Comparison of ENCODE assay signal across 15 cellular contexts in the genomic region with DNA sequence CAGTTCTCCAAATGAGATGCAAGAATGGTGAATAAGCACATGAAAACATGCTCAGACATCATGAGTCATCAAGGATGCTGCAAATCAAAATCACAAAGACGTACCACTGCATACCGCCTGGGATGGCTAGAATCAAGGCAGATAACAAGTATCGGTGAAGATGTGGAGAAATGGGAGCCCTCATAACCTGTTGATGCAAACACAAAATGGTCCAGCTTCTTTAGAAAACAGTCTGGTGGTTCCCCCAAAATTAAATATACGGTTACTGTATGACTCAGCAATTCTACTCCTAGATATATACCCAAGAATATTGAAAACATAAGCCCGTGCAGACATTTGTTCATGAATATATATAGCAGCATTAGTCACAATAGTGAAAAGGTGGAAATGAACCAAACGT. TPM values are rescaled to one million over a fixed set of nuclear protein-coding genes. Genes with fewer than 3 reads are reported as not detected.
DNase-seq lines count a peak whose midpoint lies in the region; ATAC-seq lines count a peak whose summit lies in the region.
"Had no signal": no experiment of that assay in that cellular context is flagged by ENCODE, and none has a peak within 500 bp of the region (broad histone marks: within the 10 kb centered on the region; RNA-seq: fewer than 3 reads in every experiment).

No MANE protein-coding gene starts in this region.

- DNase-seq in A172 (ENCODE audit: low spot score) (peak; percentile 30), RPMI7951 (ENCODE audit: low read depth) (peak; percentile 28), NCI-H1930 (lab: John Stamatoyannopoulos, UW) (no peak), posterior vena cava (ENCODE audit: low spot score) (no peak), NCI-H774 (lab: John Stamatoyannopoulos, UW) (no peak)
- no peak for DNase-seq in activated naive CD4-positive, alpha-beta T cell treated with anti-CD3 and anti-CD28 coated beads, Interleukin-2, amount 10 ng/mL, durations not matched to agents 7 days and 5 days
- DNase-seq: activated CD4-positive, alpha-beta T cell treated with anti-CD3 and anti-CD28 coated beads, Interleukin-2, amount 10 ng/mL, durations not matched to agents 7 days and 5 days; DND-41; NCI-H146; NK-92 treated with Interleukin-12 subunit alpha and Interleukin-12 subunit beta, amount 100 ng/mL, for 24 hours; uterus had no signal

- H3K4me3 Mint-ChIP-seq in activated naive CD4-positive, alpha-beta T cell treated with anti-CD3 and anti-CD28 coated beads, Interleukin-2, amount 10 ng/mL, durations not matched to agents 7 days and 5 days = no peak overlapping the region
- H3K4me3 Mint-ChIP-seq: activated CD4-positive, alpha-beta T cell treated with anti-CD3 and anti-CD28 coated beads, Interleukin-2, amount 10 ng/mL, durations not matched to agents 7 days and 5 days had no signal

- H3K4me1 Mint-ChIP-seq in activated naive CD4-positive, alpha-beta T cell treated with anti-CD3 and anti-CD28 coated beads, Interleukin-2, amount 10 ng/mL, durations not matched to agents 7 days and 5 days = no peaks in the 10 kb centered on the region

- CTCF ChIA-PET in activated naive CD4-positive, alpha-beta T cell treated with anti-CD3 and anti-CD28 coated beads, Interleukin-2, amount 10 ng/mL, durations not matched to agents 7 days and 5 days (lab: Charles Lee) = no interaction called here

- no peaks in the 10 kb centered on the region for H3K36me3 Mint-ChIP-seq in activated naive CD4-positive, alpha-beta T cell treated with anti-CD3 and anti-CD28 coated beads, Interleukin-2, amount 10 ng/mL, durations not matched to agents 7 days and 5 days
- H3K36me3 Mint-ChIP-seq: activated naive CD4-positive, alpha-beta T cell treated with anti-CD3 and anti-CD28 coated beads, Interleukin-2, amount 50 U/mL, for 72 hours had no signal

- intact Hi-C loops in posterior vena cava (cut with DNase I) = no loop called here

- ATAC-seq in GM18909 (IDR thresholded peaks at IDR 0.05; ENCODE audit: poor library complexity, unreplicated experiment) (peak; percentile 58), HG02852 (IDR thresholded peaks at IDR 0.05; ENCODE audit: unreplicated experiment) (peak; percentile 65)

- no peaks in the 10 kb centered on the region for H3K9me3 Mint-ChIP-seq in activated naive CD4-positive, alpha-beta T cell treated with anti-CD3 and anti-CD28 coated beads, Interleukin-2, amount 10 ng/mL, durations not matched to agents 7 days and 5 days
- H3K9me3 Mint-ChIP-seq: activated CD4-positive, alpha-beta T cell treated with anti-CD3 and anti-CD28 coated beads, Interleukin-2, amount 10 ng/mL, durations not matched to agents 7 days and 5 days; activated naive CD4-positive, alpha-beta T cell treated with anti-CD3 and anti-CD28 coated beads, Interleukin-2, amount 50 U/mL, for 72 hours had no signal

- H3K27ac Mint-ChIP-seq in activated naive CD4-positive, alpha-beta T cell treated with anti-CD3 and anti-CD28 coated beads, Interleukin-2, amount 10 ng/mL, durations not matched to agents 7 days and 5 days = no peak overlapping the region
- H3K27ac Mint-ChIP-seq: activated CD4-positive, alpha-beta T cell treated with anti-CD3 and anti-CD28 coated beads, Interleukin-2, amount 10 ng/mL, durations not matched to agents 7 days and 5 days; activated naive CD4-positive, alpha-beta T cell treated with anti-CD3 and anti-CD28 coated beads, Interleukin-2, amount 50 U/mL, for 72 hours had no signal

- H3K27me3 Mint-ChIP-seq in activated naive CD4-positive, alpha-beta T cell treated with anti-CD3 and anti-CD28 coated beads, Interleukin-2, amount 10 ng/mL, durations not matched to agents 7 days and 5 days = no peaks in the 10 kb centered on the region
- H3K27me3 Mint-ChIP-seq: activated CD4-positive, alpha-beta T cell treated with anti-CD3 and anti-CD28 coated beads, Interleukin-2, amount 10 ng/mL, durations not matched to agents 7 days and 5 days had no signal

RNA-seq across cellular contexts. Expression of a gene that starts 32.5 kb away (rescaled TPM):
- total RNA-seq in A172 (2014; rRNA removed; shearing (Covaris generic)) = not detected in 2 replicates
- total RNA-seq in RPMI7951 (2014; rRNA removed; shearing (Covaris generic)) = not detected in 2 replicates
- total RNA-seq in posterior vena cava = not detected
- total RNA-seq: activated CD4-positive, alpha-beta T cell treated with anti-CD3 and anti-CD28 coated beads, Interleukin-2, amount 10 ng/mL, durations not matched to agents 7 days and 5 days; activated naive CD4-positive, alpha-beta T cell treated with anti-CD3 and anti-CD28 coated beads, Interleukin-2, amount 50 U/mL, for 72 hours; fibroblast of villous mesenchyme; uterus had no signal

RNA-seq across cellular contexts. Expression of a gene that starts 36.3 kb away (rescaled TPM):
- total RNA-seq in A172 (2014; rRNA removed; shearing (Covaris generic)) = 0.19 TPM in 1 of 2 replicates, not detected in the other
- 0.48 and 1.2 TPM in 2 replicates for total RNA-seq in RPMI7951 (2014; rRNA removed; shearing (Covaris generic))
- 1 to 10 TPM in 1 of 2 donors, under 1 TPM in 1; 0.76 to 1.4 TPM for total RNA-seq in posterior vena cava

Comparison
In these comparisons a context has a peak if more than half of its experiments do, and no peak if none do; other contexts are left out.
1. DNase-seq: peak in A172 (single experiment) and RPMI7951 (single experiment); none in NCI-H1930 (0 of 2), posterior vena cava (single experiment), NCI-H774 (single experiment) and activated naive CD4-positive, alpha-beta T cell treated with anti-CD3 and anti-CD28 coated beads, Interleukin-2, amount 10 ng/mL, durations not matched to agents 7 days and 5 days (single experiment).